In the genomic region with DNA sequence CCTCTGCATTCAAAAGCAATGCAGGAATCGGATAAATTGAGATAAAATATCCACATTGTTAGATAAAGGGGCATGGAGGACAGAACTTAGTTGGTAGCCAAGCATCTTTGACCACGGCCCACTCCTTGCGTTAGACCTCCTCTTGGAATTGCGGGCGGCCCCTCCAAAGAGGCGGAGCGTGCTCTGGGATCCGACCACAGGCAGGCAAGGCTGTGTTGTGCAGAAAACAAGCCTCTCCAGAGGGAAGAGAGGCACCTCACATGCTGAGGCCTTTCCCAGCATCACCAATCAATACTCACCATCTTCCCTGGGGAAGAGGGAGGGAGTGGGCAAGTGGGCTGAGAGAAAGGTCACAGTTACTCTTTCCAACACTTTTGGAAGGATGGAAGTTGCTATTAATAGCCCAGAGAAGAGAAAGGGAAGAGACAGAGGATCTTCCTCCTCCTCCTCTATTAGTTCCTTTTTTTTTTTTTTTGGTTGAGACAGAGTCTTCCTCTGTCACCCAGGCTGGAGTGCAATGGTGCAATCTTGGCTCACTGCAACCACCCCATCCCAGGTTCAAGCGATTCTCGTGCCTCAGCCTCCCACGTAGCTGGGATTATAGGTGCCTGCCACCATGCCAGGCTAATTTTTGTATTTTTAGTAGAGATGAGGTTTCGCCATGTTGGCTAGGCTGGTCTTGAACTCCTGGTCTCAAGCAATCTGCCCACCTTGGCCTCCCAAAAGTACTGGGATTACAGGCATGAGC, we compare ENCODE assay signal across 28 cellular contexts. TPM values are rescaled to one million over a fixed set of nuclear protein-coding genes. Genes with fewer than 3 reads are reported as not detected.
DNase-seq lines count a peak whose midpoint lies in the region; ATAC-seq and TF ChIP-seq lines count a peak whose summit lies in the region.
"Had no signal": no experiment of that assay in that cellular context is flagged by ENCODE, and none has a peak within 500 bp of the region (broad histone marks: within the 10 kb centered on the region; RNA-seq: fewer than 3 reads in every experiment).

No MANE protein-coding gene starts in this region.

- 0 out of 22 replicates have a peak, but pooled peaks cover 0 to 5% (median 0%) of the 10 kb centered on the region in 11 experiments for H3K27me3 ChIP-seq in BLaER1 treated with 17β-estradiol and CSF1 and Interleukin-3, amounts not matched to agents 10 nM and 100 nM
- H3K27me3 ChIP-seq in A673 (replicated peaks; ENCODE audit: insufficient read depth, low read depth, low read length, poor library complexity), result peaks cover 9% of the 10 kb centered on the region
- H3K27me3 ChIP-seq: BLaER1, cardiac muscle cell, right atrium auricular region had no signal

- peak overlapping the region in 7 of 11 experiments; percentile 0 to 83 (median 66); a peak in 12 of 22 replicates for H3K4me2 ChIP-seq in BLaER1 treated with 17β-estradiol and CSF1 and Interleukin-3, amounts not matched to agents 10 nM and 100 nM
- H3K4me2 ChIP-seq: BLaER1, PC-9 had no signal

- no peak overlapping the region for H3K27ac Mint-ChIP-seq in nephron progenitor cell
- no peak overlapping the region for H3K27ac Mint-ChIP-seq in activated CD8-positive, alpha-beta T cell treated with anti-CD3 and anti-CD28 coated beads for 36 hours
- H3K27ac Mint-ChIP-seq: activated CD4-positive, alpha-beta T cell treated with anti-CD3 and anti-CD28 coated beads, Interleukin-2, amount 10 ng/mL, durations not matched to agents 7 days and 5 days; activated naive CD8-positive, alpha-beta T cell; activated T-helper 17 cell treated with anti-CD3 and anti-CD28 coated beads, Interleukin-2, amount 50 U/mL, for 72 hours; T-cell had no signal

- H3K4me3 ChIP-seq in BLaER1 treated with 17β-estradiol and CSF1 and Interleukin-3, amounts not matched to agents 10 nM and 100 nM, result no peak overlapping the region
- H3K4me3 ChIP-seq in A673 (ENCODE audit: low read depth, low read length, poor library complexity, severe bottlenecking), result no peak overlapping the region
- H3K4me3 ChIP-seq: BLaER1, cardiac muscle cell, coronary artery, GM23248, PC-9, right atrium auricular region had no signal

- no peaks in the 10 kb centered on the region for H3K36me3 Mint-ChIP-seq in nephron progenitor cell (ENCODE audit: low read depth)
- no peaks in the 10 kb centered on the region for H3K36me3 Mint-ChIP-seq in activated CD8-positive, alpha-beta T cell treated with anti-CD3 and anti-CD28 coated beads for 36 hours (ENCODE audit: low read depth)
- H3K36me3 Mint-ChIP-seq: activated naive CD8-positive, alpha-beta T cell; T-cell had no signal

- BruUV-seq in A673 (replicated peaks; lab: Mats Ljungman, UMichigan), result no TSS peak

- no peaks in the 10 kb centered on the region for H3K36me3 ChIP-seq in BLaER1 treated with 17β-estradiol and CSF1 and Interleukin-3, amounts not matched to agents 10 nM and 100 nM
- H3K36me3 ChIP-seq in A673 (ENCODE audit: insufficient read depth, low read length, poor library complexity, severe bottlenecking), result no peaks in the 10 kb centered on the region
- H3K36me3 ChIP-seq: BLaER1, cardiac muscle cell, right atrium auricular region had no signal

- H4K20me1 ChIP-seq in BLaER1 treated with 17β-estradiol and CSF1 and Interleukin-3, amounts not matched to agents 10 nM and 100 nM, result no peaks in the 10 kb centered on the region; a peak in 1 of 22 replicates
- H4K20me1 ChIP-seq: BLaER1 had no signal

- H3K4me1 Mint-ChIP-seq in nephron progenitor cell, result peaks cover 17% of the 10 kb centered on the region
- H3K4me1 Mint-ChIP-seq in activated CD8-positive, alpha-beta T cell treated with anti-CD3 and anti-CD28 coated beads for 36 hours (ENCODE audit: low read depth), result peaks cover 5% of the 10 kb centered on the region
- H3K4me1 Mint-ChIP-seq: activated CD4-positive, alpha-beta T cell treated with anti-CD3 and anti-CD28 coated beads, Interleukin-2, amount 10 ng/mL, durations not matched to agents 7 days and 5 days; activated T-helper 17 cell treated with anti-CD3 and anti-CD28 coated beads, Interleukin-2, amount 50 U/mL, for 72 hours had no signal

- peaks cover 5% of the 10 kb centered on the region for H3K9me3 Mint-ChIP-seq in nephron progenitor cell
- H3K9me3 Mint-ChIP-seq in activated CD8-positive, alpha-beta T cell treated with anti-CD3 and anti-CD28 coated beads for 36 hours, result no peaks in the 10 kb centered on the region
- H3K9me3 Mint-ChIP-seq: activated CD4-positive, alpha-beta T cell treated with anti-CD3 and anti-CD28 coated beads, Interleukin-2, amount 10 ng/mL, durations not matched to agents 7 days and 5 days; activated T-helper 17 cell treated with anti-CD3 and anti-CD28 coated beads, Interleukin-2, amount 50 U/mL, for 72 hours had no signal

- TF ChIP-seq CTCF in nephron progenitor cell (IDR thresholded peaks at IDR 0.05) (no peak), A673 (conservative IDR thresholded peaks at IDR 0.05; ENCODE audit: low read depth, low read length) (no peak)
- TF ChIP-seq CTCF in activated CD8-positive, alpha-beta T cell treated with anti-CD3 and anti-CD28 coated beads for 36 hours (IDR thresholded peaks at IDR 0.05), result no peak

- H3K27me3 Mint-ChIP-seq in nephron progenitor cell (ENCODE audit: low read depth, poor library complexity), result peaks cover 26% of the 10 kb centered on the region
- peaks cover 12% of the 10 kb centered on the region for H3K27me3 Mint-ChIP-seq in activated CD8-positive, alpha-beta T cell treated with anti-CD3 and anti-CD28 coated beads for 36 hours

- no peak overlapping the region for H3K9ac ChIP-seq in BLaER1 treated with 17β-estradiol and CSF1 and Interleukin-3, amounts not matched to agents 10 nM and 100 nM
- H3K9ac ChIP-seq: BLaER1, GM23248 had no signal

- H3K9me3 ChIP-seq in BLaER1 treated with 17β-estradiol and CSF1 and Interleukin-3, amounts not matched to agents 10 nM and 100 nM (replicated peaks in 1 of 11), result no peaks in the 10 kb centered on the region
- no peaks in the 10 kb centered on the region for H3K9me3 ChIP-seq in A673 (ENCODE audit: low read depth, low read length, poor library complexity, severe bottlenecking)
- H3K9me3 ChIP-seq: BLaER1, right atrium auricular region had no signal

- POLR2A ChIA-PET in A673 (lab: Charles Lee; ENCODE audit: low non-redundant PET), result no interaction called here
- POLR2A ChIA-PET in activated CD8-positive, alpha-beta T cell treated with anti-CD3 and anti-CD28 coated beads for 36 hours (lab: Charles Lee), result no interaction called here

- ATAC-seq in activated CD8-positive, alpha-beta T cell treated with anti-CD3 and anti-CD28 coated beads for 36 hours, result no peak
- ATAC-seq: activated T-helper 17 cell treated with anti-CD3 and anti-CD28 coated beads, Interleukin-2, amount 50 U/mL, for 72 hours; T-cell had no signal

- intact Hi-C loops in A673 (cut with micrococcal nuclease; ENCODE audit: unreplicated experiment), result no loop called here
- intact Hi-C loops in activated CD8-positive, alpha-beta T cell treated with anti-CD3 and anti-CD28 coated beads for 36 hours (cut with micrococcal nuclease), result no loop called here

- H3K4me3 Mint-ChIP-seq in nephron progenitor cell, result no peak overlapping the region
- no peak overlapping the region for H3K4me3 Mint-ChIP-seq in activated CD8-positive, alpha-beta T cell treated with anti-CD3 and anti-CD28 coated beads for 36 hours
- H3K4me3 Mint-ChIP-seq: activated CD4-positive, alpha-beta T cell treated with anti-CD3 and anti-CD28 coated beads, Interleukin-2, amount 10 ng/mL, durations not matched to agents 7 days and 5 days; activated naive CD8-positive, alpha-beta T cell; activated T-helper 17 cell treated with anti-CD3 and anti-CD28 coated beads, Interleukin-2, amount 50 U/mL, for 72 hours; T-cell had no signal

- H3K27ac ChIP-seq in BLaER1 treated with 17β-estradiol and CSF1 and Interleukin-3, amounts not matched to agents 10 nM and 100 nM, result no peak overlapping the region
- H3K27ac ChIP-seq in A673 (ENCODE audit: low read depth, low read length, poor library complexity, severe bottlenecking), result no peak overlapping the region
- H3K27ac ChIP-seq: BLaER1, cardiac muscle cell, coronary artery, GM23248, PC-9, right atrium auricular region had no signal

- DNase-seq in MV-4-11 (lab: John Stamatoyannopoulos, UW) (peak; percentile 69), ecto neural progenitor cell (ENCODE audit: low spot score) (peak; percentile 55), nephron progenitor cell (peak; percentile 14), activated gamma-delta T cell (lab: John Stamatoyannopoulos, UW) (no peak), A673 (ENCODE audit: low spot score) (no peak)
- no peak for DNase-seq in activated CD8-positive, alpha-beta memory T cell treated with anti-CD3 and anti-CD28 coated beads for 24 hours
- no peak for DNase-seq in activated CD8-positive, alpha-beta T cell treated with anti-CD3 and anti-CD28 coated beads for 36 hours
- DNase-seq: activated CD4-positive, alpha-beta T cell treated with anti-CD3 and anti-CD28 coated beads, Interleukin-2, amount 10 ng/mL, durations not matched to agents 7 days and 5 days; activated CD8-positive, alpha-beta memory T cell treated with anti-CD3 and anti-CD28 coated beads, Interleukin-2, amount 50 U/mL, for 4 hours; aorta; GM23248; mammary epithelial cell; NCI-H2081 treated with DMSO at 0.1 percent for 48 hours; NCI-H446; occipital lobe; PC-9; SHP77 treated with DMSO at 0.1 percent for 48 hours; substantia nigra; T-cell had no signal

- CTCF ChIA-PET in A673 (lab: Charles Lee), result interaction anchor here (0.6 kb wide), 1 partner anchor 185 kb away, joined by 3 read pairs; no protein-coding TSS in a partner anchor
- CTCF ChIA-PET in activated CD8-positive, alpha-beta T cell treated with anti-CD3 and anti-CD28 coated beads for 36 hours (lab: Charles Lee), result no interaction called here

- H3K4me1 ChIP-seq in BLaER1 treated with 17β-estradiol and CSF1 and Interleukin-3, amounts not matched to agents 10 nM and 100 nM, result peaks cover 0 to 37% (median 5%) of the 10 kb centered on the region in 10 experiments; a peak in 11 of 20 replicates
- no peaks in the 10 kb centered on the region for H3K4me1 ChIP-seq in A673 (ENCODE audit: insufficient read depth, low read length, poor library complexity, severe bottlenecking)
- H3K4me1 ChIP-seq: BLaER1, right atrium auricular region had no signal

RNA-seq across cellular contexts. Expression of a gene that starts 49.7 kb away (rescaled TPM):
- total RNA-seq in A673 (2021), result 28.7 and 30.2 TPM in 2 replicates
- total RNA-seq in activated CD8-positive, alpha-beta T cell treated with anti-CD3 and anti-CD28 coated beads for 36 hours, result 10 to 100 TPM; 23.3 to 23.9 TPM

RNA-seq across cellular contexts. Expression of a gene that starts 59.5 kb away (rescaled TPM):
- 1.5 and 1.7 TPM in 2 replicates for total RNA-seq in A673 (2021)
- total RNA-seq in activated CD8-positive, alpha-beta T cell treated with anti-CD3 and anti-CD28 coated beads for 36 hours, result 1 to 10 TPM; 2.6 to 3.6 TPM
- total RNA-seq: aorta, cardiac muscle cell, GM23248, kidney epithelial cell, right atrium auricular region, urinary bladder had no signal

Comparison
In these comparisons a context has a peak if more than half of its experiments do, and no peak if none do; other contexts are left out.
1. DNase-seq: peak in MV-4-11 (single experiment), ecto neural progenitor cell (single experiment) and nephron progenitor cell (single experiment); none in activated gamma-delta T cell (single experiment), activated CD8-positive, alpha-beta memory T cell treated with anti-CD3 and anti-CD28 coated beads for 24 hours (single experiment), A673 (single experiment) and activated CD8-positive, alpha-beta T cell treated with anti-CD3 and anti-CD28 coated beads for 36 hours (single experiment).